In genomic region chr9:73869261-73869660, GRCh38 we compare ENCODE assay signal across 8 cellular contexts.
DNase-seq lines count a peak whose midpoint lies in the region; ATAC-seq and TF ChIP-seq lines count a peak whose summit lies in the region.

No MANE protein-coding gene starts in this region.

- no peaks in the 10 kb centered on the region for H3K36me3 Mint-ChIP-seq in stimulated activated naive B cell treated with anti-CD40 and anti-IgM and Interleukin-4, amounts not matched to agents 10 μg/mL and 1 μg/mL and 100 μg/mL, for 72 hours

- peak; percentile 8 for DNase-seq in GM10266 (ENCODE audit: extremely low spot score)
- DNase-seq in HK-2 (ENCODE audit: unreplicated experiment): peak; percentile 18
- DNase-seq in RWPE1 (ENCODE audit: low spot score): peak; percentile 74
- DNase-seq in epidermal melanocyte (ENCODE audit: insufficient read length, low spot score): peak; percentile 24
- peak; percentile 18 for DNase-seq in stimulated activated naive B cell treated with anti-CD40 and anti-IgM and Interleukin-4, amounts not matched to agents 10 μg/mL and 1 μg/mL and 100 μg/mL, for 72 hours
- DNase-seq in right cardiac atrium: no peak
- DNase-seq in NCI-H446 treated with DMSO at 0.1 percent for 48 hours (lab: John Stamatoyannopoulos, UW): no peak

- 25% methylated on average over 3 of the region's 3 CpGs for WGBS in right cardiac atrium

- peaks cover 0 to 9% of the 10 kb centered on the region in 2 donors for H3K27me3 Mint-ChIP-seq in stimulated activated naive B cell treated with anti-CD40 and anti-IgM and Interleukin-4, amounts not matched to agents 10 μg/mL and 1 μg/mL and 100 μg/mL, for 72 hours

- no peak overlapping the region for H3K4me3 Mint-ChIP-seq in stimulated activated naive B cell treated with anti-CD40 and anti-IgM and Interleukin-4, amounts not matched to agents 10 μg/mL and 1 μg/mL and 100 μg/mL, for 72 hours

- POLR2A ChIA-PET in RWPE1 (lab: Yijun Ruan, JAX; ENCODE audit: low non-redundant PET): no interaction called here

- ATAC-seq in GM21515 (IDR thresholded peaks at IDR 0.05; ENCODE audit: unreplicated experiment) (peak; percentile 99), right cardiac atrium (no peak)
- peak; percentile 99 to 100 for ATAC-seq in stimulated activated naive B cell treated with anti-CD40 and anti-IgM and Interleukin-4, amounts not matched to agents 10 μg/mL and 1 μg/mL and 100 μg/mL, for 72 hours (replicated peaks)

- H3K4me3 ChIP-seq in right cardiac atrium (ENCODE audit: low read length): no peak overlapping the region

- H3K4me1 Mint-ChIP-seq in stimulated activated naive B cell treated with anti-CD40 and anti-IgM and Interleukin-4, amounts not matched to agents 10 μg/mL and 1 μg/mL and 100 μg/mL, for 72 hours: peaks cover 3 to 4% of the 10 kb centered on the region in 2 donors

- CTCF ChIA-PET in RWPE1 (lab: Yijun Ruan, JAX): interaction anchor here (0.6 kb wide), 1 partner anchor 21 kb away, joined by 3 read pairs; no protein-coding TSS in a partner anchor

- intact Hi-C loops in right cardiac atrium (cut with DNase I): no loop called here

- H3K27ac Mint-ChIP-seq in stimulated activated naive B cell treated with anti-CD40 and anti-IgM and Interleukin-4, amounts not matched to agents 10 μg/mL and 1 μg/mL and 100 μg/mL, for 72 hours: no peak overlapping the region

- no peak for TF ChIP-seq CTCF in GM10266 (IDR thresholded peaks at IDR 0.05; ENCODE audit: control insufficient read depth, insufficient read depth, low read depth, missing control alignments)
- no peak for TF ChIP-seq CTCF in RWPE1 (conservative IDR thresholded peaks at IDR 0.05; ENCODE audit: low read depth)

- no peaks in the 10 kb centered on the region for H3K27me3 ChIP-seq in right cardiac atrium (ENCODE audit: control insufficient read depth, insufficient read depth)

- no peaks in the 10 kb centered on the region for H3K9me3 Mint-ChIP-seq in stimulated activated naive B cell treated with anti-CD40 and anti-IgM and Interleukin-4, amounts not matched to agents 10 μg/mL and 1 μg/mL and 100 μg/mL, for 72 hours

- H3K9me3 ChIP-seq in right cardiac atrium (ENCODE audit: control insufficient read depth, low read length): no peaks in the 10 kb centered on the region

- no peaks in the 10 kb centered on the region for H3K4me1 ChIP-seq in right cardiac atrium (ENCODE audit: control insufficient read depth, insufficient read depth, low read length)

- H3K27ac ChIP-seq in RWPE1 (no peak overlapping the region), right cardiac atrium (ENCODE audit: low read length) (no peak overlapping the region)

Comparison
In these comparisons a context has a peak if more than half of its experiments do, and no peak if none do; other contexts are left out.
1. DNase-seq: peak in GM10266 (single experiment), HK-2 (single experiment), RWPE1 (single experiment), epidermal melanocyte (single experiment) and stimulated activated naive B cell treated with anti-CD40 and anti-IgM and Interleukin-4, amounts not matched to agents 10 μg/mL and 1 μg/mL and 100 μg/mL, for 72 hours (single experiment); none in right cardiac atrium (0 of 3) and NCI-H446 treated with DMSO at 0.1 percent for 48 hours (single experiment).
2. ATAC-seq: peak in GM21515 (single experiment) and stimulated activated naive B cell treated with anti-CD40 and anti-IgM and Interleukin-4, amounts not matched to agents 10 μg/mL and 1 μg/mL and 100 μg/mL, for 72 hours (2 of 2); none in right cardiac atrium (0 of 2).